ENCODE assay signal across 1 cellular context in the genomic region with DNA sequence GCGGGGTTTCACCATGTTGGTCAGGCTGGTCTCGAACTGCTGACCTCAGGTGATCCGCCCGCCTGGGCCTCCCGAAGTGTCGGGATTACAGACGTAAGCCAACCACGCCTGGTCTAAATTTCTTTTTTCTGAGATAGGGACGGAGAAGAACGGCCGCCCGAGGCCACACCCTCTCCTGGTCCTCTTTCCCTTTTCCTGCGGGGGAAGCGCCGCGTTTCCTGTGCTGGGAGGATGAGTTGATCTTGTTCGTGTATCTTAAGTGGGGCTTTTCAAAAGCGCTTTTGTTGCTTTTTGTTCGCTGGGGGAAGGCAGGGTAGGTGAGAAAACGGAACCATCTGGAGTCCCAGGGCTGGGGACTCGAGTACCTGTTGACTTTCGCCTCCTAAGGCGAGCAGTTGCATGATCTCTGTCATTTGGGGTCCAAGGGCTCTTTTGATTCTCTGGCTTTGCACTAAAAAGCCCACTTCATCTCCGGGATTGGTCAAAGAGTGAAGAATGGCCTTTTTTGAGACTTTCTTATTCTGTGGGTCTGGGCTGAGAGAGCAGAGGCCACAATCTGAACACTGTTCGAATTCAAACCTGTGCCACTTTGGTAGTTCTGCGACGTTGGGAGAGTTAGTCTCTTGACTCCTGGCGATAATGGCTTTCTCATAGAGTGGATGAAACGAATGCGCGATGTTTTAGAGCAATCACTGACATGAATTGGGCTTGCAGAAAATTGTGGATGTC.
TF ChIP-seq lines count a peak whose summit lies in the region.

No MANE protein-coding gene starts in this region.

TF ChIP-seq in liver, 16 proteins besides CTCF, POLR2A, EP300 and RAD21 (continued from another document):
- TF ChIP-seq, protein P1, sequence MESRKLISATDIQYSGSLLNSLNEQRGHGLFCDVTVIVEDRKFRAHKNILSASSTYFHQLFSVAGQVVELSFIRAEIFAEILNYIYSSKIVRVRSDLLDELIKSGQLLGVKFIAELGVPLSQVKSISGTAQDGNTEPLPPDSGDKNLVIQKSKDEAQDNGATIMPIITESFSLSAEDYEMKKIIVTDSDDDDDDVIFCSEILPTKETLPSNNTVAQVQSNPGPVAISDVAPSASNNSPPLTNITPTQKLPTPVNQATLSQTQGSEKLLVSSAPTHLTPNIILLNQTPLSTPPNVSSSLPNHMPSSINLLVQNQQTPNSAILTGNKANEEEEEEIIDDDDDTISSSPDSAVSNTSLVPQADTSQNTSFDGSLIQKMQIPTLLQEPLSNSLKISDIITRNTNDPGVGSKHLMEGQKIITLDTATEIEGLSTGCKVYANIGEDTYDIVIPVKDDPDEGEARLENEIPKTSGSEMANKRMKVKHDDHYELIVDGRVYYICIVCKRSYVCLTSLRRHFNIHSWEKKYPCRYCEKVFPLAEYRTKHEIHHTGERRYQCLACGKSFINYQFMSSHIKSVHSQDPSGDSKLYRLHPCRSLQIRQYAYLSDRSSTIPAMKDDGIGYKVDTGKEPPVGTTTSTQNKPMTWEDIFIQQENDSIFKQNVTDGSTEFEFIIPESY (IDR thresholded peaks at IDR 0.05), result no peak
- TF ChIP-seq FOXA2 (IDR thresholded peaks at IDR 0.05) (no peak), NR2F2 (IDR thresholded peaks at IDR 0.05) (no peak), HNF4G (IDR thresholded peaks at IDR 0.05) (no peak), RXRA (IDR thresholded peaks at IDR 0.05) (no peak), YY1 (IDR thresholded peaks at IDR 0.05) (no peak), JUND (IDR thresholded peaks at IDR 0.05) (no peak), EGR1 (IDR thresholded peaks at IDR 0.05; ENCODE audit: low read depth in 2 of 2) (no peak), HNF4A (conservative IDR thresholded peaks at IDR 0.05) (no peak)
- TF ChIP-seq, protein P2, sequence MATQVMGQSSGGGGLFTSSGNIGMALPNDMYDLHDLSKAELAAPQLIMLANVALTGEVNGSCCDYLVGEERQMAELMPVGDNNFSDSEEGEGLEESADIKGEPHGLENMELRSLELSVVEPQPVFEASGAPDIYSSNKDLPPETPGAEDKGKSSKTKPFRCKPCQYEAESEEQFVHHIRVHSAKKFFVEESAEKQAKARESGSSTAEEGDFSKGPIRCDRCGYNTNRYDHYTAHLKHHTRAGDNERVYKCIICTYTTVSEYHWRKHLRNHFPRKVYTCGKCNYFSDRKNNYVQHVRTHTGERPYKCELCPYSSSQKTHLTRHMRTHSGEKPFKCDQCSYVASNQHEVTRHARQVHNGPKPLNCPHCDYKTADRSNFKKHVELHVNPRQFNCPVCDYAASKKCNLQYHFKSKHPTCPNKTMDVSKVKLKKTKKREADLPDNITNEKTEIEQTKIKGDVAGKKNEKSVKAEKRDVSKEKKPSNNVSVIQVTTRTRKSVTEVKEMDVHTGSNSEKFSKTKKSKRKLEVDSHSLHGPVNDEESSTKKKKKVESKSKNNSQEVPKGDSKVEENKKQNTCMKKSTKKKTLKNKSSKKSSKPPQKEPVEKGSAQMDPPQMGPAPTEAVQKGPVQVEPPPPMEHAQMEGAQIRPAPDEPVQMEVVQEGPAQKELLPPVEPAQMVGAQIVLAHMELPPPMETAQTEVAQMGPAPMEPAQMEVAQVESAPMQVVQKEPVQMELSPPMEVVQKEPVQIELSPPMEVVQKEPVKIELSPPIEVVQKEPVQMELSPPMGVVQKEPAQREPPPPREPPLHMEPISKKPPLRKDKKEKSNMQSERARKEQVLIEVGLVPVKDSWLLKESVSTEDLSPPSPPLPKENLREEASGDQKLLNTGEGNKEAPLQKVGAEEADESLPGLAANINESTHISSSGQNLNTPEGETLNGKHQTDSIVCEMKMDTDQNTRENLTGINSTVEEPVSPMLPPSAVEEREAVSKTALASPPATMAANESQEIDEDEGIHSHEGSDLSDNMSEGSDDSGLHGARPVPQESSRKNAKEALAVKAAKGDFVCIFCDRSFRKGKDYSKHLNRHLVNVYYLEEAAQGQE (IDR thresholded peaks at IDR 0.05), result no peak
- TF ChIP-seq, protein P3, sequence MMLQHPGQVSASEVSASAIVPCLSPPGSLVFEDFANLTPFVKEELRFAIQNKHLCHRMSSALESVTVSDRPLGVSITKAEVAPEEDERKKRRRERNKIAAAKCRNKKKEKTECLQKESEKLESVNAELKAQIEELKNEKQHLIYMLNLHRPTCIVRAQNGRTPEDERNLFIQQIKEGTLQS (IDR thresholded peaks at IDR 0.05), result no peak
